Comparison of ENCODE assay signal across 15 cellular contexts in genomic region chr9:123763910-123764588, GRCh38.
A peak's percentile ranks its signal among the peaks of the same experiment; 100 is the strongest.
DNase-seq lines count a peak whose midpoint lies in the region; ATAC-seq and TF ChIP-seq lines count a peak whose summit lies in the region.
"Had no signal": no experiment of that assay in that cellular context is flagged by ENCODE, and none has a peak within 500 bp of the region (broad histone marks: within the 10 kb centered on the region; RNA-seq: fewer than 3 reads in every experiment).

No MANE protein-coding gene starts in this region.

- no peaks in the 10 kb centered on the region for H3K4me1 Mint-ChIP-seq in Calu3 (ENCODE audit: low read depth, unreplicated experiment)
- H3K4me1 Mint-ChIP-seq: CD8-positive, alpha-beta memory T cell; stimulated activated naive CD8-positive, alpha-beta T cell treated with anti-CD3 and anti-CD28 coated beads, Interleukin-15, amount 100 ng/mL, for 72 hours had no signal

- DNase-seq in HS-27A (ENCODE audit: low read depth) (peak; percentile 22), astrocyte of the hippocampus (ENCODE audit: low read depth, low spot score) (peak; percentile 39), hepatic stellate cell (ENCODE audit: low spot score) (peak; percentile 28), Calu3 (no peak)
- DNase-seq in stimulated activated CD4-positive, alpha-beta T cell treated with anti-CD3 and anti-CD28 coated beads, Interleukin-4, amount 100 ng/mL, for 4 hours, result no peak
- DNase-seq: activated CD8-positive, alpha-beta T cell treated with anti-CD3 and anti-CD28 coated beads for 36 hours; amygdala; CD8-positive, alpha-beta memory T cell; cortex of kidney; NCI-H510A; PC-9; stimulated activated naive CD8-positive, alpha-beta T cell treated with anti-CD3 and anti-CD28 coated beads, Interleukin-15, amount 100 ng/mL, for 72 hours had no signal

- no peak overlapping the region for H3K27ac Mint-ChIP-seq in Calu3 (ENCODE audit: unreplicated experiment)
- H3K27ac Mint-ChIP-seq: activated CD8-positive, alpha-beta T cell treated with anti-CD3 and anti-CD28 coated beads for 36 hours; activated T-helper 1 cell treated with anti-CD3 and anti-CD28 coated beads, Interleukin-12 subunit alpha, Interleukin-12 subunit beta, Interleukin-2, Interleukin-4 antibody, amounts not matched to agents 30 ng/mL and 10 ng/mL and 1 ng/mL, durations not matched to agents 14 hours and 24 hours and 36 hours; CD8-positive, alpha-beta memory T cell; stimulated activated naive CD8-positive, alpha-beta T cell treated with anti-CD3 and anti-CD28 coated beads, Interleukin-15, amount 100 ng/mL, for 72 hours had no signal

- H3K4me3 Mint-ChIP-seq in Calu3 (ENCODE audit: low read depth, unreplicated experiment), result no peak overlapping the region
- H3K4me3 Mint-ChIP-seq: activated CD8-positive, alpha-beta T cell treated with anti-CD3 and anti-CD28 coated beads for 36 hours; activated T-helper 1 cell treated with anti-CD3 and anti-CD28 coated beads, Interleukin-12 subunit alpha, Interleukin-12 subunit beta, Interleukin-2, Interleukin-4 antibody, amounts not matched to agents 30 ng/mL and 10 ng/mL and 1 ng/mL, durations not matched to agents 14 hours and 24 hours and 36 hours; CD8-positive, alpha-beta memory T cell; stimulated activated naive CD8-positive, alpha-beta T cell treated with anti-CD3 and anti-CD28 coated beads, Interleukin-15, amount 100 ng/mL, for 72 hours had no signal

- H3K9me3 Mint-ChIP-seq in Calu3 (ENCODE audit: low read depth, unreplicated experiment), result no peaks in the 10 kb centered on the region
- H3K9me3 Mint-ChIP-seq: activated CD8-positive, alpha-beta T cell treated with anti-CD3 and anti-CD28 coated beads for 36 hours; activated T-helper 1 cell treated with anti-CD3 and anti-CD28 coated beads, Interleukin-12 subunit alpha, Interleukin-12 subunit beta, Interleukin-2, Interleukin-4 antibody, amounts not matched to agents 30 ng/mL and 10 ng/mL and 1 ng/mL, durations not matched to agents 14 hours and 24 hours and 36 hours; CD8-positive, alpha-beta memory T cell; stimulated activated naive CD8-positive, alpha-beta T cell treated with anti-CD3 and anti-CD28 coated beads, Interleukin-15, amount 100 ng/mL, for 72 hours had no signal

- H3K36me3 Mint-ChIP-seq in Calu3 (ENCODE audit: insufficient read depth, unreplicated experiment), result no peaks in the 10 kb centered on the region

- intact Hi-C loops in Calu3 (cut with micrococcal nuclease; ENCODE audit: unreplicated experiment), result no loop called here

- ATAC-seq in GM19023 (IDR thresholded peaks at IDR 0.05; ENCODE audit: unreplicated experiment) (no peak), GM18909 (IDR thresholded peaks at IDR 0.05; ENCODE audit: poor library complexity, unreplicated experiment) (no peak)
- ATAC-seq: activated CD8-positive, alpha-beta T cell treated with anti-CD3 and anti-CD28 coated beads for 36 hours; stimulated activated naive CD8-positive, alpha-beta T cell treated with anti-CD3 and anti-CD28 coated beads, Interleukin-15, amount 100 ng/mL, for 72 hours had no signal

- CTCF ChIA-PET in Calu3 (lab: Charles Lee), result no interaction called here

- no TSS peak for BruUV-seq in Calu3 (replicated peaks; lab: Mats Ljungman, UMichigan)

- no peak for TF ChIP-seq CTCF in Calu3 (IDR thresholded peaks at IDR 0.05; ENCODE audit: unreplicated experiment)

- no peaks in the 10 kb centered on the region for H3K27me3 Mint-ChIP-seq in Calu3 (ENCODE audit: unreplicated experiment)
- H3K27me3 Mint-ChIP-seq: activated CD8-positive, alpha-beta T cell treated with anti-CD3 and anti-CD28 coated beads for 36 hours; CD8-positive, alpha-beta memory T cell; stimulated activated naive CD8-positive, alpha-beta T cell treated with anti-CD3 and anti-CD28 coated beads, Interleukin-15, amount 100 ng/mL, for 72 hours had no signal

Comparison
In these comparisons a context has a peak if more than half of its experiments do, and no peak if none do; other contexts are left out.
1. DNase-seq: peak in HS-27A (single experiment), astrocyte of the hippocampus (single experiment) and hepatic stellate cell (single experiment); none in stimulated activated CD4-positive, alpha-beta T cell treated with anti-CD3 and anti-CD28 coated beads, Interleukin-4, amount 100 ng/mL, for 4 hours (0 of 2) and Calu3 (single experiment).